In the genomic region with DNA sequence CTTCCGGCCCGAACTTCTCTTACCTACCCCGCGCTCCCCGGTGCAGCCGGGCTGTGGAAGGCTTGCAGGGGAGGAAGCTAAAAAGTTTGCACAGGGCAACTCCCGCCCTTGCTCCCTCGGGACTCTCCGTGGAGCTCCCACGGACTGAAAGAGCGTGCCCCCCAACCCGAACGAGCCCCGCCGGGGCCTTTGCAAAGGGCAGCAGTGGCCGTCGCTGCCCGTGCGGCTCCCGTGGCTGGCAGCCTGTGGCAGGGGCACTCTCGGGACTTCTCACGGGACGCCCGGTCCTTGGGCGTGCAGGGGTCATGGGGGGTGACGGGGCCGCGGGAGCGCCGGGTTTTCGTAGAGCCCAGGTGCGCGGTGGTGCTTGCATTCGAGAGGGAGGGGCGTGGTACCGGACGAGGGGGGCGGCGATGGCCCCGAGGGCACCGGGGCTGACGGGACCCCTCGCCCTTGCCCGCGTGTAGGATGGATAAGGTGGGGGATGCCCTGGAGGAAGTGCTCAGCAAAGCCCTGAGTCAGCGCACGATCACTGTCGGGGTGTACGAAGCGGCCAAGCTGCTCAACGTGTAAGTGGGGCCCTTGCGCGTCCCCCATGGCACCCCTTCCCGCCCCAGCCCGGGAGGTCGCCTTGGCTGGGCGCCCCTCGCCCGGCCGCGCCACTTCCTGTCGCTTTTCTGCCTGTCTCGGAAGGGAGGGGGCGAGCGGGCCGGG, we compare ENCODE assay signal across 8 cellular contexts. TPM values are rescaled to one million over a fixed set of nuclear protein-coding genes. Genes with fewer than 3 reads are reported as not detected.
DNase-seq lines count a peak whose midpoint lies in the region; ATAC-seq and TF ChIP-seq lines count a peak whose summit lies in the region.

No MANE protein-coding gene starts in this region.

- no peaks in the 10 kb centered on the region for H3K27me3 ChIP-seq in HUES64 (ENCODE audit: insufficient read depth, low read length)

- no peak for TF ChIP-seq CTCF in WI38 (IDR thresholded peaks at IDR 0.05; ENCODE audit: low read depth, low read length)

- peak overlapping the region; percentile 85 for H3K4me3 ChIP-seq in HUES64 (ENCODE audit: low read length)
- H3K4me3 ChIP-seq in WI38 (ENCODE audit: low read depth, low read length), result peak overlapping the region; percentile 99

- peaks cover 24% of the 10 kb centered on the region for H3K4me1 ChIP-seq in HUES64 (ENCODE audit: insufficient read depth, low read length)

- DNase-seq in COLO668 (lab: John Stamatoyannopoulos, UW; ENCODE audit: unreplicated experiment), result peak; percentile 85
- DNase-seq in caudate nucleus (lab: John Stamatoyannopoulos, UW), result peak in 21 of 61 donors; percentile 18 to 75 (median 47)
- DNase-seq in left kidney (ENCODE audit: low read depth, low spot score), result peak; percentile 68
- DNase-seq in stimulated activated CD4-positive, alpha-beta T cell treated with anti-CD3 and anti-CD28 coated beads, Interleukin-4, amount 100 ng/mL, for 24 hours, result peak; percentile 61
- no peak for DNase-seq in epidermal melanocyte (ENCODE audit: insufficient read length, low spot score)

- peak overlapping the region; percentile 63 for H3K27ac ChIP-seq in HUES64 (ENCODE audit: low read depth, low read length)
- H3K27ac ChIP-seq in caudate nucleus (ENCODE audit: low read depth, low read length), result peak overlapping the region; percentile 80

- no peaks in the 10 kb centered on the region for H3K9me3 ChIP-seq in HUES64 (ENCODE audit: insufficient read depth, low read depth, low read length)

- peak; percentile 6 for ATAC-seq in GM21360 (IDR thresholded peaks at IDR 0.05; ENCODE audit: unreplicated experiment)

- under 1% methylated on average over 66 of the region's 66 CpGs for WGBS in HUES64

- H3K36me3 ChIP-seq in HUES64 (ENCODE audit: insufficient read depth, low read length), result peaks cover 33% of the 10 kb centered on the region

- peak overlapping the region; percentile 88 for H3K9ac ChIP-seq in HUES64 (ENCODE audit: low read depth, low read length)

RNA-seq across cellular contexts. Expression of a gene that starts 0.7 kb away (rescaled TPM):
- polyA plus RNA-seq in HUES64 (2013, experiment 1 of 2), result 12.3 TPM
- polyA plus RNA-seq in HUES64 (2013, experiment 2 of 2), result 14.5 TPM
